In the genomic region with DNA sequence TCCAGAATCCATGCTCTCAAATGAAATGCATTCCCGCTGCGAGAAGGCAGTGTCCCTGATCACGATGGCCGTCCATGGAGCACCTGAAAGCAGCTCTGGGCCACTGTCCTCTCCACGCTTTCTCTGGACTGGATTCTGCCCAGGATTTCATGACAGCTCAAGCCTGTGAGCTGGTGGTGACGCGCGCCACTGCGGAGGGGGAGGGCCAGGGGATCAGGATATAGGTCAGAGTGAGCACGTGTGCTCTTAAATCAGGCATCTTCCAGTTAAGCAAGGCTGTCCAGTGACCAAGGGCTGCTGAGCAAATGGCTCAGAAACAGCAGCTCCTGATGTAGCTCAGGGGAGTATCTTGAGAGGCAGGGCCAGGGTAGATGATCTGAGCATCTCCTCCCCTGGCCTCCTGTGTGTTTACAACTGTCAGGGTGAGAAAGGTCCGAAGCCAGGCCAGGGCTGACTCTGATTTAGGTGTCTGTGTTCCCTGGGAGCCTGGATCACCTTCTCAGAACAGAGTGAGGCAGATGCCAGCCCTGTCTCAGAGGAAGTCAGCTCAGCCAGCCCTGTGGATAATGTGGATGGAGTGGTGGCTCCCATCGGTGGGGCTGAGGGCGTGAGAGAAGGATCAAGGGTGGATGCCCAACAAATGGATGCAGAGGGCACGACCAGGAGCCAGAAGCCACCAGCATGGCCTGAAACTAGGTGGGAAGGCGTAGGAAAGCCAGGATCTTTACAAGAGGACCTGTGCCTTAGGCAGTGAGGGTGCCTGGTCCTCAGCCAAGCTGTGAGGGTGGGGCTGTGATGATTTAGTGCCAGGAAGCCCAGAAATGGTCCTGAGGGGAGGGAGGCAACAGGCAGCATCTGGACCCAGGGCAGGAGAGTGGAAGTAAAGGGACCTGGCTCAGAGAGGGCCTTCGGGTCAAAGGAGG, we compare ENCODE assay signal across 9 cellular contexts. TPM values are rescaled to one million over a fixed set of nuclear protein-coding genes. Genes with fewer than 3 reads are reported as not detected.
DNase-seq lines count a peak whose midpoint lies in the region; ATAC-seq and TF ChIP-seq lines count a peak whose summit lies in the region.
"Had no signal": no experiment of that assay in that cellular context is flagged by ENCODE, and none has a peak within 500 bp of the region (broad histone marks: within the 10 kb centered on the region; RNA-seq: fewer than 3 reads in every experiment).

No MANE protein-coding gene starts in this region.

- H3K4me3 ChIP-seq in breast epithelium (no peak overlapping the region), lower lobe of right lung (no peak overlapping the region), transverse colon (no peak overlapping the region)
- H3K4me3 ChIP-seq: BLaER1 treated with 17β-estradiol and CSF1 and Interleukin-3, amounts not matched to agents 10 nM and 100 nM had no signal

- H3K27me3 ChIP-seq in breast epithelium (no peaks in the 10 kb centered on the region), lower lobe of right lung (ENCODE audit: low read depth) (no peaks in the 10 kb centered on the region), transverse colon (no peaks in the 10 kb centered on the region)
- H3K27me3 ChIP-seq: BLaER1 treated with 17β-estradiol and CSF1 and Interleukin-3, amounts not matched to agents 10 nM and 100 nM had no signal

- no peaks in the 10 kb centered on the region for H3K27me3 Mint-ChIP-seq in activated CD8-positive, alpha-beta memory T cell treated with anti-CD3 and anti-CD28 coated beads, Interleukin-2, amount 10 ng/mL, durations not matched to agents 7 days and 5 days

- 76% methylated on average over 16 of the region's 16 CpGs; no CpG with 5 or more reads in 1 of the 2 donors for WGBS in transverse colon (ENCODE audit: low coverage in 1 of 2), 2 donors

- H3K9me3 Mint-ChIP-seq in activated CD8-positive, alpha-beta memory T cell treated with anti-CD3 and anti-CD28 coated beads, Interleukin-2, amount 10 ng/mL, durations not matched to agents 7 days and 5 days (ENCODE audit: low read depth), result no peaks in the 10 kb centered on the region

- no peak for ATAC-seq in activated CD8-positive, alpha-beta memory T cell treated with anti-CD3 and anti-CD28 coated beads, Interleukin-2, amount 10 ng/mL, durations not matched to agents 7 days and 5 days
- peak in 1 of 2 donors; percentile 15 for ATAC-seq in lower lobe of right lung
- no peak for ATAC-seq in HG02798 (IDR thresholded peaks at IDR 0.05; ENCODE audit: poor library complexity, unreplicated experiment)
- ATAC-seq in GM21390 (IDR thresholded peaks at IDR 0.05; ENCODE audit: unreplicated experiment), result no peak

- H3K4me1 ChIP-seq in breast epithelium (no peaks in the 10 kb centered on the region), lower lobe of right lung (peaks cover 17% of the 10 kb centered on the region), transverse colon (peaks cover 0 to 13% (median 4%) of the 10 kb centered on the region in 4 donors)

- peaks cover 29% of the 10 kb centered on the region for H3K4me1 Mint-ChIP-seq in activated CD8-positive, alpha-beta memory T cell treated with anti-CD3 and anti-CD28 coated beads, Interleukin-2, amount 10 ng/mL, durations not matched to agents 7 days and 5 days

- no peak overlapping the region for H3K4me3 Mint-ChIP-seq in activated CD8-positive, alpha-beta memory T cell treated with anti-CD3 and anti-CD28 coated beads, Interleukin-2, amount 10 ng/mL, durations not matched to agents 7 days and 5 days

- intact Hi-C loops in breast epithelium (cut with DNase I; ENCODE audit: low total_unique reads) (loop anchor here (5.0 kb wide), 1 partner anchor 507 kb away; no protein-coding TSS in a partner anchor), lower lobe of right lung (cut with DNase I) (no loop called here), transverse colon (cut with DNase I; ENCODE audit: low total_unique reads) (no loop called here)

- in situ Hi-C loops in transverse colon (cut with MboI; ENCODE audit: low pct_ligation_motif_present in 1 of 4, low pct_unique_long_range_greater_than_20kb in 1 of 4, low sequenced_read_pairs in 3 of 4), result no loop called here

- H3K36me3 ChIP-seq in breast epithelium (no peaks in the 10 kb centered on the region), lower lobe of right lung (peaks cover 61% of the 10 kb centered on the region), transverse colon (peaks cover 0 to 11% (median 0%) of the 10 kb centered on the region in 4 donors)

- peak overlapping the region; percentile 17 for H3K27ac Mint-ChIP-seq in activated CD8-positive, alpha-beta memory T cell treated with anti-CD3 and anti-CD28 coated beads, Interleukin-2, amount 10 ng/mL, durations not matched to agents 7 days and 5 days

- peak overlapping the region; percentile 50 to 80 for H3K27ac ChIP-seq in breast epithelium
- H3K27ac ChIP-seq in lower lobe of right lung, result peak overlapping the region; percentile 36
- peak overlapping the region; percentile 24 to 71 (median 54) for H3K27ac ChIP-seq in transverse colon

- TF ChIP-seq CTCF in breast epithelium (IDR thresholded peaks at IDR 0.05), result no peak
- TF ChIP-seq CTCF in lower lobe of right lung (IDR thresholded peaks at IDR 0.05), result no peak
- TF ChIP-seq CTCF in transverse colon (IDR thresholded peaks at IDR 0.05), result no peak

- TF ChIP-seq POLR2A in breast epithelium (IDR thresholded peaks at IDR 0.05) (no peak), transverse colon (IDR thresholded peaks at IDR 0.05) (no peak)

- peaks cover 36% of the 10 kb centered on the region for H3K36me3 Mint-ChIP-seq in activated CD8-positive, alpha-beta memory T cell treated with anti-CD3 and anti-CD28 coated beads, Interleukin-2, amount 10 ng/mL, durations not matched to agents 7 days and 5 days

- no peaks in the 10 kb centered on the region for H3K9me3 ChIP-seq in breast epithelium
- no peaks in the 10 kb centered on the region for H3K9me3 ChIP-seq in lower lobe of right lung
- no peaks in the 10 kb centered on the region for H3K9me3 ChIP-seq in transverse colon

- peak; percentile 36 for DNase-seq in activated CD8-positive, alpha-beta memory T cell treated with anti-CD3 and anti-CD28 coated beads, Interleukin-2, amount 10 ng/mL, durations not matched to agents 7 days and 5 days
- DNase-seq in activated CD8-positive, alpha-beta memory T cell treated with anti-CD3 and anti-CD28 coated beads for 24 hours, result no peak
- DNase-seq in breast epithelium (ENCODE audit: low spot score in 2 of 2) (no peak), lower lobe of right lung (no peak), transverse colon (peak; percentile 37), NCI-H524 treated with DMSO at 0.1 percent for 48 hours (lab: John Stamatoyannopoulos, UW) (no peak)

- CTCF ChIA-PET in activated CD8-positive, alpha-beta memory T cell treated with anti-CD3 and anti-CD28 coated beads, Interleukin-2, amount 10 ng/mL, durations not matched to agents 7 days and 5 days (lab: Charles Lee), result no interaction called here

- TF ChIP-seq EP300 in transverse colon (IDR thresholded peaks at IDR 0.05; ENCODE audit: low read depth), result no peak

RNA-seq across cellular contexts. Expression of gene ELK3, which starts 55.3 kb away (rescaled TPM):
- total RNA-seq in activated CD8-positive, alpha-beta memory T cell treated with anti-CD3 and anti-CD28 coated beads, Interleukin-2, amount 10 ng/mL, durations not matched to agents 7 days and 5 days, result 10 to 100 TPM; 16.1 to 17.1 TPM
- total RNA-seq in breast epithelium, result 10 to 100 TPM; 13.9 to 28.5 (median 16.5) TPM
- total RNA-seq in lower lobe of right lung, result 29.1 TPM
- 10 to 100 TPM in 1 of 4 donors, 1 to 10 TPM in 3; 2.2 to 11.3 (median 5.3) TPM for total RNA-seq in transverse colon

Comparison
In these comparisons a context has a peak if more than half of its experiments do, and no peak if none do; other contexts are left out.
1. DNase-seq: peak in activated CD8-positive, alpha-beta memory T cell treated with anti-CD3 and anti-CD28 coated beads, Interleukin-2, amount 10 ng/mL, durations not matched to agents 7 days and 5 days (single experiment) and transverse colon (single experiment); none in activated CD8-positive, alpha-beta memory T cell treated with anti-CD3 and anti-CD28 coated beads for 24 hours (single experiment), breast epithelium (0 of 2), lower lobe of right lung (single experiment) and NCI-H524 treated with DMSO at 0.1 percent for 48 hours (single experiment).
2. Peak in every context shown above with its lines, with median percentiles within 50 percentile points of each other: H3K27ac ChIP-seq.